In genomic region chr22:27377501-27377900, GRCh38 we compare ENCODE assay signal across 20 cellular contexts.
A peak's percentile ranks its signal among the peaks of the same experiment; 100 is the strongest.
DNase-seq lines count a peak whose midpoint lies in the region; ATAC-seq and TF ChIP-seq lines count a peak whose summit lies in the region.
"Had no signal": no experiment of that assay in that cellular context is flagged by ENCODE, and none has a peak within 500 bp of the region (broad histone marks: within the 10 kb centered on the region; RNA-seq: fewer than 3 reads in every experiment).

No MANE protein-coding gene starts in this region.

- H3K27me3 ChIP-seq in upper lobe of right lung, result no peaks in the 10 kb centered on the region

- H3K4me3 Mint-ChIP-seq in HFFc6, result no peak overlapping the region
- H3K4me3 Mint-ChIP-seq: CD4-positive, alpha-beta T cell; immature natural killer cell; neural crest cell had no signal

- TF ChIP-seq CTCF in upper lobe of right lung (IDR thresholded peaks at IDR 0.05), result no peak
- TF ChIP-seq CTCF in HFFc6 (IDR thresholded peaks at IDR 0.05), result no peak

- peaks cover 6% of the 10 kb centered on the region for H3K4me1 ChIP-seq in upper lobe of right lung
- H3K4me1 ChIP-seq: heart right ventricle had no signal

- H3K9me3 Mint-ChIP-seq in HFFc6, result no peaks in the 10 kb centered on the region
- H3K9me3 Mint-ChIP-seq: CD4-positive, alpha-beta T cell; immature natural killer cell; neural crest cell had no signal

- ATAC-seq in upper lobe of right lung (peak; percentile 47), HG03432 (IDR thresholded peaks at IDR 0.05; ENCODE audit: unreplicated experiment) (no peak), HG03442 (IDR thresholded peaks at IDR 0.05; ENCODE audit: unreplicated experiment) (no peak)
- ATAC-seq: heart right ventricle had no signal

- H3K27me3 Mint-ChIP-seq in HFFc6 (ENCODE audit: insufficient read depth), result peaks cover 38% of the 10 kb centered on the region

- DNase-seq in NCI-H146 (lab: John Stamatoyannopoulos, UW) (peak; percentile 3), NCI-H146 treated with DMSO at 0.1 percent for 48 hours (lab: John Stamatoyannopoulos, UW; ENCODE audit: unreplicated experiment) (no peak), NCI-H748 treated with DMSO at 0.1 percent for 48 hours (lab: John Stamatoyannopoulos, UW) (peak; percentile 38), kidney tubule cell (ENCODE audit: low spot score) (peak; percentile 6), upper lobe of right lung (no peak), HFFc6 (no peak)
- DNase-seq: activated CD4-positive, alpha-beta T cell treated with anti-CD3 and anti-CD28 coated beads, Interleukin-2, amount 50 U/mL, for 48 hours; activated naive CD4-positive, alpha-beta T cell; activated T-cell treated with anti-CD3 and anti-CD28 coated beads for 4 hours; anterior cingulate cortex; CD4-positive, alpha-beta T cell; EL; heart right ventricle; immature natural killer cell; IMR-90; WERI-Rb-1 had no signal

- H3K27ac ChIP-seq in upper lobe of right lung, result no peak overlapping the region
- H3K27ac ChIP-seq: heart right ventricle, thoracic aorta, WERI-Rb-1 had no signal

- no peaks in the 10 kb centered on the region for H3K9me3 ChIP-seq in upper lobe of right lung
- H3K9me3 ChIP-seq: thoracic aorta had no signal

- intact Hi-C loops in upper lobe of right lung (cut with DNase I), result no loop called here

- no peaks in the 10 kb centered on the region for H3K4me1 Mint-ChIP-seq in HFFc6 (ENCODE audit: low read depth)
- H3K4me1 Mint-ChIP-seq: immature natural killer cell had no signal

- H3K36me3 ChIP-seq in upper lobe of right lung, result no peaks in the 10 kb centered on the region
- H3K36me3 ChIP-seq: heart right ventricle, thoracic aorta, WERI-Rb-1 had no signal

- H3K27ac Mint-ChIP-seq in HFFc6, result no peak overlapping the region
- H3K27ac Mint-ChIP-seq: CD4-positive, alpha-beta T cell; immature natural killer cell had no signal

- no peaks in the 10 kb centered on the region for H3K36me3 Mint-ChIP-seq in HFFc6 (ENCODE audit: low read depth)
- H3K36me3 Mint-ChIP-seq: immature natural killer cell had no signal

- no peak overlapping the region for H3K4me3 ChIP-seq in upper lobe of right lung
- H3K4me3 ChIP-seq: heart right ventricle, thoracic aorta had no signal

Comparison
In these comparisons a context has a peak if more than half of its experiments do, and no peak if none do; other contexts are left out.
1. DNase-seq: peak in NCI-H146 (single experiment), NCI-H748 treated with DMSO at 0.1 percent for 48 hours (single experiment) and kidney tubule cell (single experiment); none in NCI-H146 treated with DMSO at 0.1 percent for 48 hours (single experiment), upper lobe of right lung (single experiment) and HFFc6 (single experiment).